Comparison of ENCODE assay signal across 18 cellular contexts in genomic region chr1:19979494-19979977, GRCh38. TPM values are rescaled to one million over a fixed set of nuclear protein-coding genes. Genes with fewer than 3 reads are reported as not detected.
A peak's percentile ranks its signal among the peaks of the same experiment; 100 is the strongest.
DNase-seq lines count a peak whose midpoint lies in the region; ATAC-seq and TF ChIP-seq lines count a peak whose summit lies in the region.
"Had no signal": no experiment of that assay in that cellular context is flagged by ENCODE, and none has a peak within 500 bp of the region (broad histone marks: within the 10 kb centered on the region; RNA-seq: fewer than 3 reads in every experiment).

TSS of gene PLA2G2A (minus strand) at chr1:19979618. CDS start at chr1:19978773, 845 bp downstream.

- H3K27ac ChIP-seq in H9 (ENCODE audit: insufficient read length, low read depth, low read length) (no peak within 1 kb of the TSS), suprapubic skin (no peak within 1 kb of the TSS)
- H3K27ac ChIP-seq: dorsolateral prefrontal cortex had no signal

- H3K27me3 Mint-ChIP-seq in H9 (ENCODE audit: low read depth), result no peaks in the 10 kb centered on the region; the same call in none of the 2 replicates

- no peak within 1 kb of the TSS; the same call in 1 of the 2 replicates for H3K14ac ChIP-seq in H9 (ENCODE audit: insufficient read depth, low read length)

- no peak within 1 kb of the TSS for H3K4me2 ChIP-seq in H9 (ENCODE audit: insufficient read depth, insufficient read length, low read length)
- H3K4me2 ChIP-seq: SK-N-SH had no signal

- H3T11ph ChIP-seq in H9 (ENCODE audit: low read length), result no peak within 1 kb of the TSS

- ATAC-seq in mucosa of descending colon (peak; percentile 57), GM21528 (IDR thresholded peaks at IDR 0.05; ENCODE audit: low FRiP score, unreplicated experiment) (no peak), HG03097 (IDR thresholded peaks at IDR 0.05; ENCODE audit: low FRiP score, unreplicated experiment) (no peak), GM21723 (IDR thresholded peaks at IDR 0.05; ENCODE audit: unreplicated experiment) (no peak)

- no peak within 1 kb of the TSS for H2BK12ac ChIP-seq in H9 (ENCODE audit: insufficient read length, low read depth, low read length)

- H3K56ac ChIP-seq in H9 (ENCODE audit: insufficient read length, low read depth, low read length), result no peak within 1 kb of the TSS

- H3K4me1 ChIP-seq in H9 (ENCODE audit: insufficient read depth, low read length) (peaks cover 8% of the 10 kb centered on the region; the same call in 1 of the 2 replicates), mucosa of descending colon (ENCODE audit: low read depth) (peaks cover 41% of the 10 kb centered on the region), suprapubic skin (peaks cover 19% of the 10 kb centered on the region)

- no peak within 1 kb of the TSS for H2BK120ac ChIP-seq in H9 (ENCODE audit: low read depth, low read length, poor library complexity, severe bottlenecking)

- H3K9me3 Mint-ChIP-seq in H9, result peaks cover 0 to 4% of the 10 kb centered on the region in 2 experiments; a peak in 1 of 5 replicates

- H3K27ac Mint-ChIP-seq in H9, result no peak within 1 kb of the TSS; a peak in 2 of 7 replicates
- H3K27ac Mint-ChIP-seq: IgD-negative memory B cell had no signal

- H2AFZ ChIP-seq in H9 (ENCODE audit: low read length), result no peak within 1 kb of the TSS

- no peak within 1 kb of the TSS for H2BK20ac ChIP-seq in H9 (ENCODE audit: low read depth, low read length, poor library complexity, severe bottlenecking)

- no peaks in the 10 kb centered on the region for H3K79me1 ChIP-seq in H9 (ENCODE audit: insufficient read depth, low read depth, low read length, poor library complexity, severe bottlenecking)

- no peak within 1 kb of the TSS for H4K8ac ChIP-seq in H9 (replicated peaks; ENCODE audit: insufficient read length, low read depth, low read length)

- TF ChIP-seq CTCF in H9 (conservative IDR thresholded peaks at IDR 0.05) (no peak), mucosa of descending colon (IDR thresholded peaks at IDR 0.05) (no peak), suprapubic skin (IDR thresholded peaks at IDR 0.05) (no peak)

- DNase-seq in H9, result peak; percentile 40
- DNase-seq in cardiac septum (ENCODE audit: low spot score), result no peak
- peak; percentile 32 to 82 (median 59) for DNase-seq in mucosa of descending colon
- peak in 1 of 2 donors; percentile 73 for DNase-seq in suprapubic skin (ENCODE audit: low spot score in 2 of 2)
- no peak for DNase-seq in NCI-H1105 treated with DMSO at 0.1 percent for 48 hours (lab: John Stamatoyannopoulos, UW)
- DNase-seq: activated CD8-positive, alpha-beta memory T cell treated with anti-CD3 and anti-CD28 coated beads for 24 hours; activated gamma-delta T cell; dorsolateral prefrontal cortex; H7; NCI-H1092; SK-N-SH; stimulated activated CD4-positive, alpha-beta T cell treated with anti-CD3 and anti-CD28 coated beads, Interleukin-4, amount 100 ng/mL, for 1 hour had no signal

- no peaks in the 10 kb centered on the region for H3K27me3 ChIP-seq in H9 (ENCODE audit: insufficient read depth, low read length)
- H3K27me3 ChIP-seq in suprapubic skin, result no peaks in the 10 kb centered on the region

- no peak within 1 kb of the TSS for H2BK15ac ChIP-seq in H9 (ENCODE audit: low read depth, low read length)

- no peak within 1 kb of the TSS for H3K4me3 ChIP-seq in mucosa of descending colon
- H3K4me3 ChIP-seq in suprapubic skin, result no peak within 1 kb of the TSS
- H3K4me3 ChIP-seq: dorsolateral prefrontal cortex had no signal

- H3K36me3 Mint-ChIP-seq in H9 (ENCODE audit: insufficient read depth in 1 of 3, low read depth in 3 of 3), result peaks cover 3 to 8% (median 4%) of the 10 kb centered on the region in 3 experiments; a peak in 4 of 7 replicates
- H3K36me3 Mint-ChIP-seq: IgD-negative memory B cell had no signal

- no peak within 1 kb of the TSS for H3K23ac ChIP-seq in H9 (ENCODE audit: insufficient read length, low read depth, low read length)

- no peak within 1 kb of the TSS for H4K5ac ChIP-seq in H9 (ENCODE audit: insufficient read length, low read depth, low read length)

- no peaks in the 10 kb centered on the region for H4K20me1 ChIP-seq in H9 (ENCODE audit: control insufficient read depth, insufficient read depth, insufficient read length)

- H3K36me3 ChIP-seq in mucosa of descending colon (ENCODE audit: low read depth) (no peaks in the 10 kb centered on the region), suprapubic skin (no peaks in the 10 kb centered on the region)

- no peaks in the 10 kb centered on the region for H3K23me2 ChIP-seq in H9 (ENCODE audit: insufficient read length, low read depth, low read length, poor library complexity, severe bottlenecking)

- no peak within 1 kb of the TSS for H2BK5ac ChIP-seq in H9 (ENCODE audit: insufficient read length, low read length)

- WGBS in H9 (ENCODE audit: extremely low coverage, insufficient read length, low lambda C conversion rate), result no CpG with 5 or more reads among the region's 8 CpGs
- WGBS in suprapubic skin, result 61% methylated on average over 8 of the region's 8 CpGs

- H2AK5ac ChIP-seq in H9 (ENCODE audit: insufficient read length, low read length), result no peak within 1 kb of the TSS

- peaks cover 42 to 47% of the 10 kb centered on the region in 2 experiments for H3K4me1 Mint-ChIP-seq in H9

- no peak for TF ChIP-seq EP300 in suprapubic skin (IDR thresholded peaks at IDR 0.05)

- no peak for TF ChIP-seq POLR2A in suprapubic skin (IDR thresholded peaks at IDR 0.05)

- intact Hi-C loops in cardiac septum (cut with DNase I), result no loop called here
- intact Hi-C loops in mucosa of descending colon (cut with DNase I, micrococcal nuclease), result loop anchor here in 1 of 2 donors (10.0 kb wide), 1 partner anchor 175 kb away; no protein-coding TSS in a partner anchor

- no peak within 1 kb of the TSS for H3K9ac ChIP-seq in H9 (ENCODE audit: extremely low read depth, insufficient read length, low read length)
- H3K9ac ChIP-seq: SK-N-SH had no signal

- H3K79me2 ChIP-seq in H9 (ENCODE audit: insufficient read depth, low read length), result no peaks in the 10 kb centered on the region

- H4K91ac ChIP-seq in H9 (ENCODE audit: insufficient read length, low read depth, low read length), result no peak within 1 kb of the TSS

- H3K4ac ChIP-seq in H9 (ENCODE audit: low read depth, low read length), result no peak within 1 kb of the TSS

- no peak within 1 kb of the TSS for H3K18ac ChIP-seq in H9 (ENCODE audit: insufficient read length, low read depth, low read length)

- H3K9me3 ChIP-seq in H9 (ENCODE audit: control insufficient read depth, low read depth, low read length) (no peaks in the 10 kb centered on the region), mucosa of descending colon (no peaks in the 10 kb centered on the region), suprapubic skin (no peaks in the 10 kb centered on the region)
- H3K9me3 ChIP-seq: SK-N-SH had no signal

- H3K4me3 Mint-ChIP-seq in H9, result no peak within 1 kb of the TSS
- H3K4me3 Mint-ChIP-seq: IgD-negative memory B cell had no signal

RNA-seq across cellular contexts. Expression of gene PLA2G2A, which starts in this region (rescaled TPM):
- total RNA-seq in H9 (2021), result 6.2 and 7.1 TPM in 2 replicates
- total RNA-seq in cardiac septum, result 59.6 TPM
- total RNA-seq in mucosa of descending colon, result 1,000 to 10,000 TPM in 1 of 3 donors, 100 to 1,000 TPM in 1, 10 to 100 TPM in 1; 34.8 to 2,765 (median 275) TPM
- total RNA-seq in suprapubic skin, result 10 to 100 TPM in 3 of 4 donors, 1 to 10 TPM in 1; 6.4 to 69.0 (median 26.7) TPM
- total RNA-seq: H7, mononuclear cell, OCI-LY7 had no signal

Comparison
In these comparisons a context has a peak if more than half of its experiments do, and no peak if none do; other contexts are left out.
1. DNase-seq: peak in H9 (single experiment) and mucosa of descending colon (3 of 3); none in cardiac septum (single experiment) and NCI-H1105 treated with DMSO at 0.1 percent for 48 hours (single experiment).